In genomic region chr19:43638214-43638990, GRCh38 we compare ENCODE assay signal across 9 cellular contexts. TPM values are rescaled to one million over a fixed set of nuclear protein-coding genes. Genes with fewer than 3 reads are reported as not detected.
DNase-seq lines count a peak whose midpoint lies in the region; ATAC-seq and TF ChIP-seq lines count a peak whose summit lies in the region.
"Had no signal": no experiment of that assay in that cellular context is flagged by ENCODE, and none has a peak within 500 bp of the region (broad histone marks: within the 10 kb centered on the region; RNA-seq: fewer than 3 reads in every experiment).

No MANE protein-coding gene starts in this region.

- peak overlapping the region; percentile 55; the same call in 1 of the 2 replicates for H3K9ac ChIP-seq in DND-41 (ENCODE audit: low read depth, low read length)

- no peak for TF ChIP-seq CTCF in DND-41 (IDR thresholded peaks at IDR 0.05; ENCODE audit: borderline replicate concordance, extremely low read depth, low read length, poor library complexity, severe bottlenecking)
- TF ChIP-seq CTCF in LNCaP clone FGC (IDR thresholded peaks at IDR 0.05; ENCODE audit: control insufficient read depth, extremely low read depth, insufficient read depth): no peak
- TF ChIP-seq CTCF in dorsolateral prefrontal cortex (IDR thresholded peaks at IDR 0.05 in 54 of 56, conservative IDR thresholded peaks at IDR 0.05 in 2 of 56; ENCODE audit: low read depth in 1 of 56, partially characterized antibody in 56 of 56): no peak
- TF ChIP-seq CTCF in neural crest cell (conservative IDR thresholded peaks at IDR 0.05): no peak
- TF ChIP-seq CTCF in testis (IDR thresholded peaks at IDR 0.05): no peak

- peak overlapping the region; percentile 96 for H3K4me3 Mint-ChIP-seq in neural crest cell

- H3K27ac ChIP-seq in DND-41 (ENCODE audit: low read length) (no peak overlapping the region), dorsolateral prefrontal cortex (peak overlapping the region in 58 of 59 donors; percentile 10 to 100 (median 98)), testis (no peak overlapping the region)

- H3K4me2 ChIP-seq in DND-41 (ENCODE audit: insufficient read depth, low read length): peak overlapping the region; percentile 87

- H3K36me3 ChIP-seq in DND-41 (ENCODE audit: insufficient read depth, low read length) (no peaks in the 10 kb centered on the region), testis (ENCODE audit: low read depth, missing control alignments) (no peaks in the 10 kb centered on the region)

- peaks cover 22% of the 10 kb centered on the region for H3K27me3 ChIP-seq in DND-41 (ENCODE audit: insufficient read depth, low read length, poor library complexity)
- no peaks in the 10 kb centered on the region for H3K27me3 ChIP-seq in dorsolateral prefrontal cortex
- no peaks in the 10 kb centered on the region for H3K27me3 ChIP-seq in testis

- DNase-seq in DND-41: no peak
- no peak for DNase-seq in LNCaP clone FGC (ENCODE audit: low read depth)
- DNase-seq in dorsolateral prefrontal cortex: peak in 1 of 10 donors; percentile 32
- no peak for DNase-seq in neural crest cell (ENCODE audit: low read depth, low spot score)
- DNase-seq in testis: no peak
- DNase-seq: foreskin fibroblast, NCI-H526 treated with DMSO at 0.1 percent for 48 hours had no signal

- 0 out of 4 replicates have a peak overlapping the region, but pooled peaks of 1 of the 2 experiments have one; percentile 57 for H3K4me3 ChIP-seq in DND-41 (ENCODE audit: low read depth in 1 of 2, low read length in 2 of 2)
- peak overlapping the region; percentile 49 for H3K4me3 ChIP-seq in LNCaP clone FGC (ENCODE audit: low read depth, low read length)
- H3K4me3 ChIP-seq in dorsolateral prefrontal cortex: peak overlapping the region; percentile 34 to 77 (median 61)
- H3K4me3 ChIP-seq in testis: no peak overlapping the region

- H3K4me1 ChIP-seq in DND-41 (ENCODE audit: insufficient read depth, low read length): peaks cover 20% of the 10 kb centered on the region
- H3K4me1 ChIP-seq in testis: peaks cover 8% of the 10 kb centered on the region

- no peak overlapping the region; the same call in 1 of the 2 replicates for H2AFZ ChIP-seq in DND-41 (ENCODE audit: low read depth, low read length)

- peaks cover 46% of the 10 kb centered on the region for H3K4me1 Mint-ChIP-seq in neural crest cell

- H3K79me2 ChIP-seq in DND-41 (ENCODE audit: insufficient read depth, low read length): no peaks in the 10 kb centered on the region

- no peaks in the 10 kb centered on the region for H3K9me3 ChIP-seq in DND-41 (ENCODE audit: insufficient read depth, low read length, severe bottlenecking)
- no peaks in the 10 kb centered on the region for H3K9me3 ChIP-seq in testis

- H3K9me3 Mint-ChIP-seq in neural crest cell: no peaks in the 10 kb centered on the region

- intact Hi-C loops in dorsolateral prefrontal cortex (cut with DNase I): loop anchor here (2.0 to 5.0 kb wide), 4 partner anchors 20 to 106 kb away; partner anchors contain the start of genes IRGQ (in 1 of the 2), ZNF428 (in 1 of the 2), ZNF575 (in 1 of the 2) and ZNF576 (in 1 of the 2)
- intact Hi-C loops in testis (cut with DNase I; ENCODE audit: low total_unique reads): no loop called here

- peak overlapping the region; percentile 94 for H3K27ac Mint-ChIP-seq in neural crest cell (ENCODE audit: unreplicated experiment)

- ATAC-seq in DND-41 (ENCODE audit: insufficient read depth, low read depth): no peak
- no peak for ATAC-seq in GM21447 (IDR thresholded peaks at IDR 0.05; ENCODE audit: unreplicated experiment)
- ATAC-seq in GM19023 (IDR thresholded peaks at IDR 0.05; ENCODE audit: unreplicated experiment): no peak

- H3K27me3 Mint-ChIP-seq in neural crest cell (ENCODE audit: low read depth): peaks cover 4% of the 10 kb centered on the region

- peaks cover 5% of the 10 kb centered on the region; the same call in 1 of the 2 replicates for H4K20me1 ChIP-seq in DND-41 (ENCODE audit: insufficient read depth, low read length)

- H3K36me3 Mint-ChIP-seq in neural crest cell (ENCODE audit: low read depth): no peaks in the 10 kb centered on the region

- 72 to 73% methylated on average over 13 of the region's 13 CpGs for WGBS in testis, 2 donors

- TF ChIP-seq POLR2A in testis (IDR thresholded peaks at IDR 0.05): no peak

RNA-seq across cellular contexts. Expression of gene CADM4, which starts 1.2 kb away (rescaled TPM):
- total RNA-seq in dorsolateral prefrontal cortex (100 to 1,000 TPM in 105 of 120 experiments, 10 to 100 TPM in 15; 79.5 to 239 (median 123) TPM), neural crest cell (74.4 and 78.5 TPM in 2 replicates), testis (1 to 10 TPM; 1.5 to 4.3 TPM)
- polyA plus RNA-seq in testis (ENCODE audit: insufficient read depth, low read depth, low replicate concordance): 7.8 TPM

RNA-seq across cellular contexts. Expression of gene ZNF428, which starts 19.0 kb away (rescaled TPM):
- 100 to 1,000 TPM in 3 of 120 experiments, 10 to 100 TPM in 117; 58.0 to 110 (median 83.3) TPM for total RNA-seq in dorsolateral prefrontal cortex
- total RNA-seq in neural crest cell: 114 and 117 TPM in 2 replicates
- 10 to 100 TPM; 93.1 to 94.2 TPM for total RNA-seq in testis
- polyA plus RNA-seq in testis (ENCODE audit: insufficient read depth, low read depth, low replicate concordance): 64.1 TPM

RNA-seq across cellular contexts. Expression of gene SRRM5, which starts 26.5 kb away (rescaled TPM):
- total RNA-seq in dorsolateral prefrontal cortex (1 to 10 TPM in 47 of 120 experiments, under 1 TPM in 72, not detected in 1; 0.22 to 3.6 (median 0.89) TPM), neural crest cell (0.41 and 0.51 TPM in 2 replicates), testis (10 to 100 TPM in 1 of 2 donors, 1 to 10 TPM in 1; 8.4 to 21.3 TPM)
- polyA plus RNA-seq in testis (ENCODE audit: insufficient read depth, low read depth, low replicate concordance): 36.0 TPM

RNA-seq across cellular contexts. Expression of gene PLAUR, which starts 31.6 kb away (rescaled TPM):
- total RNA-seq in dorsolateral prefrontal cortex (10 to 100 TPM in 50 of 120 experiments, 1 to 10 TPM in 70; 2.9 to 25.9 (median 8.6) TPM), neural crest cell (31.4 and 33.6 TPM in 2 replicates), testis (1 to 10 TPM; 4.3 to 8.4 TPM)
- 7.3 TPM for polyA plus RNA-seq in testis (ENCODE audit: insufficient read depth, low read depth, low replicate concordance)

RNA-seq across cellular contexts. Expression of gene ZNF576, which starts 42.0 kb away (rescaled TPM):
- total RNA-seq in dorsolateral prefrontal cortex (10 to 100 TPM; 12.5 to 30.4 (median 22.2) TPM), neural crest cell (18.3 and 19.7 TPM in 2 replicates), testis (10 to 100 TPM; 14.6 to 17.9 TPM)
- 23.1 TPM for polyA plus RNA-seq in testis (ENCODE audit: insufficient read depth, low read depth, low replicate concordance)

Comparison
In these comparisons a context has a peak if more than half of its experiments do, and no peak if none do; other contexts are left out.
1. H3K27ac ChIP-seq: peak in dorsolateral prefrontal cortex (58 of 59); none in DND-41 (single experiment) and testis (0 of 2).
2. H3K4me3 ChIP-seq: peak in LNCaP clone FGC (single experiment) and dorsolateral prefrontal cortex (59 of 59); none in testis (0 of 2).
3. RNA of gene CADM4, which starts 1.2 kb away (total RNA-seq): 79.5 to 239 TPM in dorsolateral prefrontal cortex and 74.4 to 78.5 TPM in neural crest cell; 1.5 to 4.3 TPM in testis; every median in the first group is over 10 times any median in the second.